ENCODE assay signal across 20 cellular contexts in the genomic region with DNA sequence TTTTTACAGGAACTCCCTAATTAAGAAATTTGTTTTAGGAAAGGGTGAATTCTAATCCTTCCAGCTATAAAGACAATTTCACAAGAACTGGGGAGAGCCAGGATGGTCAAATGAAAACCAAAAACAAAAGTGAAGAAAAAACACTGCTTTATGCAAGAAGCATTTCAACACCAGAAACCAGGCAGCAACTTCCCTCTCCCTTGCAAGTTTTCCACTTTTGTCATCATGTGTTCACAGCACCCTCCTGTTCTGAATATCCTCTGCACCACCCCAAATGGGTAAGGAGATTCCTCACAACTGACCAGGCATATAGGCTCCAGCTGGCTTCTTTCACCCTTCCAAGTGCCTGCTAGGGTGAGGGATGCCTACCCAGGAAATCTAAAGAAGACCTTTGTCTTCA.
A peak's percentile ranks its signal among the peaks of the same experiment; 100 is the strongest.
DNase-seq lines count a peak whose midpoint lies in the region; ATAC-seq and TF ChIP-seq lines count a peak whose summit lies in the region.
"Had no signal": no experiment of that assay in that cellular context is flagged by ENCODE, and none has a peak within 500 bp of the region (broad histone marks: within the 10 kb centered on the region; RNA-seq: fewer than 3 reads in every experiment).

No MANE protein-coding gene starts in this region.

- intact Hi-C loops in Right ventricle myocardium superior (cut with DNase I): no loop called here
- intact Hi-C loops in cardiac septum (cut with DNase I): no loop called here

- no peak overlapping the region for H3K4me3 ChIP-seq in cardiac fibroblast (replicated peaks in 1 of 2; ENCODE audit: low read depth in 2 of 2, low read length in 2 of 2)
- H3K4me3 ChIP-seq: prostate gland, suprapubic skin had no signal

- no peak for TF ChIP-seq CTCF in cardiac fibroblast (IDR thresholded peaks at IDR 0.05; ENCODE audit: low read depth, low read length)
- TF ChIP-seq CTCF in omental fat pad (IDR thresholded peaks at IDR 0.05): no peak

- no peak for TF ChIP-seq POLR2A in GM18505 (IDR thresholded peaks at IDR 0.05; ENCODE audit: borderline replicate concordance, extremely low read depth, insufficient read depth, insufficient read length)

- DNase-seq in Right ventricle myocardium superior: no peak
- no peak for DNase-seq in cardiac septum (ENCODE audit: low spot score)
- DNase-seq in cardiac fibroblast (ENCODE audit: low read depth in 2 of 2): peak; percentile 70 to 81
- DNase-seq in iris pigment epithelial cell (ENCODE audit: low read depth): peak; percentile 36
- no peak for DNase-seq in caudate nucleus (lab: John Stamatoyannopoulos, UW)
- no peak for DNase-seq in omental fat pad (ENCODE audit: low spot score)
- DNase-seq: activated T-cell treated with anti-CD3 and anti-CD28 coated beads, Interleukin-2, amount 50 U/mL, for 72 hours; effector CD8-positive, alpha-beta T cell; foreskin melanocyte; H9; IMR-90; kidney glomerular epithelial cell; MM.1S; NCI-H187 treated with DMSO at 0.1 percent for 48 hours; T-helper 2 cell had no signal

- peak; percentile 29 for ATAC-seq in Right ventricle myocardium superior (ENCODE audit: poor library complexity)
- ATAC-seq in activated CD4-positive, CD25-positive, alpha-beta regulatory T cell treated with anti-CD3 and anti-CD28 coated beads, Interleukin-2, amount 50 U/mL, for 24 hours: no peak
- ATAC-seq in omental fat pad (ENCODE audit: low FRiP score): no peak
- ATAC-seq in GM18505 (IDR thresholded peaks at IDR 0.05; ENCODE audit: unreplicated experiment): no peak
- ATAC-seq: activated T-cell treated with anti-CD3 and anti-CD28 coated beads, Interleukin-2, amount 50 U/mL, for 72 hours had no signal

- no peak overlapping the region for H3K27ac ChIP-seq in caudate nucleus (ENCODE audit: low read depth, low read length)
- H3K27ac ChIP-seq: HL-60, prostate gland, suprapubic skin had no signal

Comparison
In these comparisons a context has a peak if more than half of its experiments do, and no peak if none do; other contexts are left out.
1. DNase-seq: peak in cardiac fibroblast (2 of 2) and iris pigment epithelial cell (single experiment); none in Right ventricle myocardium superior (single experiment), cardiac septum (single experiment), caudate nucleus (0 of 61) and omental fat pad (single experiment).